Comparison of ENCODE assay signal across 19 cellular contexts in the genomic region with DNA sequence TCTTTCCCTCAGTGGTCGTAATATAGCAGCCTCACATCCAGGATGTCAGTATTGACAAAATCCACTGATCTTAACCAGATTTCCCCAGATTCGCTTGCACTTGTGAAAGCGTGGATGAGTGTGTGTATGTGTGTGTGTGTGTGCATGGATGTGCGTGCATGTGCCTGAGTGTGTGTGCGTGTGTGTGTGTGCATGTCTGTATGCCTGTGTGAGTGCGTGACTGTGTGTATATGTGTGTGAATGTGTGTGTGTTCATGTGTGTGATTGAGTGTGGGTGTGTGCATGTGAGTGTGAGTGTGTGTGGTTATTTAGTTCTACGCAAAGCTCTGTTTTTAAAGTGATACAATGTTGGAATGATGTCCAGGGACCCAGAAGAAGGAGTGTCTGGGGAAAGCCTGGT.
DNase-seq lines count a peak whose midpoint lies in the region; ATAC-seq, FAIRE-seq and TF ChIP-seq lines count a peak whose summit lies in the region.
"Had no signal": no experiment of that assay in that cellular context is flagged by ENCODE, and none has a peak within 500 bp of the region (broad histone marks: within the 10 kb centered on the region; RNA-seq: fewer than 3 reads in every experiment).

No MANE protein-coding gene starts in this region.

- no peak for TF ChIP-seq POLR2A in heart left ventricle (IDR thresholded peaks at IDR 0.05)

- H3K9me3 ChIP-seq in heart left ventricle (no peaks in the 10 kb centered on the region), osteoblast (ENCODE audit: low read depth, low read length) (peaks cover 4% of the 10 kb centered on the region), hepatocyte (ENCODE audit: low read depth) (no peaks in the 10 kb centered on the region)
- H3K9me3 ChIP-seq: HAP-1 had no signal

- H3K27me3 ChIP-seq in heart left ventricle (peaks cover 0 to 59% (median 9%) of the 10 kb centered on the region in 9 donors), bronchial epithelial cell (ENCODE audit: control insufficient read depth, insufficient read depth, low read length) (no peaks in the 10 kb centered on the region), osteoblast (ENCODE audit: insufficient read depth, low read length) (no peaks in the 10 kb centered on the region), hepatocyte (no peaks in the 10 kb centered on the region)

- H3K4me1 ChIP-seq in heart left ventricle, result no peaks in the 10 kb centered on the region
- H3K4me1 ChIP-seq in osteoblast (ENCODE audit: insufficient read depth, low read length), result no peaks in the 10 kb centered on the region
- no peaks in the 10 kb centered on the region for H3K4me1 ChIP-seq in hepatocyte (ENCODE audit: insufficient read depth)
- H3K4me1 ChIP-seq: HAP-1 had no signal

- H3K9me3 Mint-ChIP-seq in nephron progenitor cell, result no peaks in the 10 kb centered on the region
- H3K9me3 Mint-ChIP-seq: CD4-positive, alpha-beta T cell; GM23338 had no signal

- no peaks in the 10 kb centered on the region for H3K9me2 ChIP-seq in hepatocyte (replicated peaks; ENCODE audit: insufficient read depth)

- H4K20me1 ChIP-seq in osteoblast (ENCODE audit: insufficient read depth, low read length) (no peaks in the 10 kb centered on the region), hepatocyte (ENCODE audit: insufficient read depth, poor library complexity, severe bottlenecking) (no peaks in the 10 kb centered on the region)

- H3K4me1 Mint-ChIP-seq in nephron progenitor cell, result peaks cover 9% of the 10 kb centered on the region
- H3K4me1 Mint-ChIP-seq: B cell had no signal

- ATAC-seq in heart left ventricle, result no peak
- ATAC-seq in HG03175 (IDR thresholded peaks at IDR 0.05; ENCODE audit: unreplicated experiment), result no peak
- ATAC-seq: HepG2 had no signal

- 77 to 89% (median 87%) methylated on average over 7 of the region's 7 CpGs for WGBS in heart left ventricle, 4 donors
- 90% methylated on average over 7 of the region's 7 CpGs for WGBS in hepatocyte (ENCODE audit: low lambda C conversion rate, missing lambda C conversion rate)

- FAIRE-seq in bronchial epithelial cell (lab: Jason Lieb, UNC), result peak; percentile 93
- FAIRE-seq: GM18507, HepG2, HTR-8/SVneo had no signal

- peak; percentile 27 for DNase-seq in cardiac septum (ENCODE audit: low spot score)
- DNase-seq in heart left ventricle, result no peak
- no peak for DNase-seq in bronchial epithelial cell (ENCODE audit: low read depth)
- DNase-seq in osteoblast (ENCODE audit: insufficient read length, low spot score, missing footprints), result peak; percentile 30
- no peak for DNase-seq in hepatocyte (ENCODE audit: low spot score)
- DNase-seq in nephron progenitor cell, result no peak
- DNase-seq: 8988T; C1 segment of cervical spinal cord; Calu3; CD4-positive, alpha-beta T cell; DMS 273 treated with DMSO at 0.1 percent for 48 hours; HFFc6 had no signal

- H3K4me2 ChIP-seq in osteoblast (ENCODE audit: insufficient read depth, low read length) (no peak overlapping the region), hepatocyte (no peak overlapping the region)
- H3K4me2 ChIP-seq: GM23338 had no signal

- H3K79me2 ChIP-seq in osteoblast (ENCODE audit: insufficient read depth, low read length) (no peaks in the 10 kb centered on the region), hepatocyte (no peaks in the 10 kb centered on the region)

- H3K27me3 Mint-ChIP-seq in nephron progenitor cell (ENCODE audit: low read depth, poor library complexity), result peaks cover 23% of the 10 kb centered on the region

- H3K27ac ChIP-seq in heart left ventricle (no peak overlapping the region), osteoblast (ENCODE audit: low read depth, low read length) (no peak overlapping the region), hepatocyte (no peak overlapping the region)

- no peaks in the 10 kb centered on the region for H3K36me3 Mint-ChIP-seq in nephron progenitor cell (ENCODE audit: low read depth)

- H3K4me3 ChIP-seq in heart left ventricle (no peak overlapping the region), bronchial epithelial cell (ENCODE audit: low read depth, low read length) (no peak overlapping the region), osteoblast (ENCODE audit: insufficient read depth, low read length) (no peak overlapping the region), hepatocyte (no peak overlapping the region)
- H3K4me3 ChIP-seq: GM23338, HAP-1 had no signal

- no peak overlapping the region for H3K4me3 Mint-ChIP-seq in nephron progenitor cell
- H3K4me3 Mint-ChIP-seq: B cell; CD4-positive, alpha-beta T cell; GM23338; HFFc6 had no signal

- H3K27ac Mint-ChIP-seq in nephron progenitor cell, result no peak overlapping the region
- H3K27ac Mint-ChIP-seq: B cell; CD4-positive, alpha-beta T cell; GM23338; HFFc6 had no signal

- TF ChIP-seq CTCF in heart left ventricle (IDR thresholded peaks at IDR 0.05), result no peak
- TF ChIP-seq CTCF in bronchial epithelial cell (IDR thresholded peaks at IDR 0.05; ENCODE audit: insufficient read depth, low read length, severe bottlenecking), result no peak
- no peak for TF ChIP-seq CTCF in osteoblast (IDR thresholded peaks at IDR 0.05; ENCODE audit: extremely low read depth, low read depth, low read length)
- TF ChIP-seq CTCF in hepatocyte (IDR thresholded peaks at IDR 0.05; ENCODE audit: poor library complexity), result no peak
- no peak for TF ChIP-seq CTCF in nephron progenitor cell (IDR thresholded peaks at IDR 0.05)

- no peak overlapping the region for H2AFZ ChIP-seq in osteoblast (ENCODE audit: low read length)
- H2AFZ ChIP-seq in hepatocyte, result no peak overlapping the region
- H2AFZ ChIP-seq: GM23338 had no signal

- intact Hi-C loops in cardiac septum (cut with DNase I) (no loop called here), heart left ventricle (cut with DNase I) (no loop called here)

- H3K36me3 ChIP-seq in heart left ventricle (no peaks in the 10 kb centered on the region), bronchial epithelial cell (ENCODE audit: control insufficient read depth, insufficient read depth, low read length) (no peaks in the 10 kb centered on the region), osteoblast (ENCODE audit: insufficient read depth, low read length) (no peaks in the 10 kb centered on the region), hepatocyte (replicated peaks; ENCODE audit: insufficient read depth, low read depth) (no peaks in the 10 kb centered on the region)
- H3K36me3 ChIP-seq: HAP-1 had no signal

Comparison
In these comparisons a context has a peak if more than half of its experiments do, and no peak if none do; other contexts are left out.
1. DNase-seq: peak in cardiac septum (single experiment) and osteoblast (single experiment); none in heart left ventricle (0 of 5), bronchial epithelial cell (single experiment), hepatocyte (single experiment) and nephron progenitor cell (single experiment).